9 cellular contexts compared by ENCODE assay signal in the genomic region with DNA sequence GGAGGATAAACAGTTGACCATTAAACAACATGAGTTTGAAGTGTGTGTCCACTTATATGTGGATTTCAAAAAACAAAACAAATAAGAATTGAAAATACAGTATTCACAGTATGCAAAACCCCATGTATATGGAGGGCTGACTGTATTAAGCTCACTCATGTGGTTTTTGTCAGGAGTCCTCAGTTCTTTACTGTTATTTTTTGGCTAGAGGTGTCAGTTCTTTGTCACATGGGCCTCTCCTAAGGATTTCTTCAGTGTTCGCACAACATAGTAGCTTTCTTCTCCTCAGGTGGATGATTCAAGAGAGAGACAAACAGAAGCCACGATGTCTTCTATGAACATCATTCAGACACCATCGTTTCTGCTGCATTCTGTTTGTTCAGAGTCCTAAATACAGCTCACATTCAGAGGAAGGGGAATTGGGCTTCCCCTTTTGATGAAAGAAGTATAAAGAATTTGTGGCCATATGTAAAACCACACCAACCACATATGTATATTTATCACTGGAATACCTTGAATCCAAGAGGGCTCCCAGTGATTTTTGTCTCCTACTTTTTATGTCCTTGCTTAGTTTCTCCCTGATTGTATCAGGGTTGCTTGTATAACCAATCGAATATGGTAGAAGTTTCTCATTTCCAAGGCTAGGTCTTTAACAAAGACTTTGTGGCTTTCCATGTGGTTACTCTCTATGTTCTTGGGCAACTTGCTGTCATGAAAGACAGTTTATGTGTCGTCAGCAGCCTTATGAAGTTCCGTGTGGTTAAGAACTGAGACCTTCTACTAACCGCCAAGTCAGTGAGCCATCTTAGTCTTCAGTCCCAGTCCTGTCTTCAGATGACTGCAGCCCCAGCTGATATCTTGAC. TPM values are rescaled to one million over a fixed set of nuclear protein-coding genes. Genes with fewer than 3 reads are reported as not detected.
DNase-seq lines count a peak whose midpoint lies in the region; FAIRE-seq and TF ChIP-seq lines count a peak whose summit lies in the region.
"Had no signal": no experiment of that assay in that cellular context is flagged by ENCODE, and none has a peak within 500 bp of the region (broad histone marks: within the 10 kb centered on the region; RNA-seq: fewer than 3 reads in every experiment).

No MANE protein-coding gene starts in this region.

- no peak overlapping the region for H3K4me3 Mint-ChIP-seq in H9

- peaks cover 0 to 6% (median 0%) of the 10 kb centered on the region in 3 donors for H3K36me3 ChIP-seq in tibial artery
- H3K36me3 ChIP-seq: heart right ventricle had no signal

- no peak overlapping the region for H2AFZ ChIP-seq in H9 (ENCODE audit: low read length)

- H4K91ac ChIP-seq in H9 (ENCODE audit: insufficient read length, low read depth, low read length): no peak overlapping the region

- no peak for TF ChIP-seq POLR2A in GM12892 (IDR thresholded peaks at IDR 0.05; ENCODE audit: low read depth, low read length)

- H3K27me3 ChIP-seq in H9 (ENCODE audit: insufficient read depth, low read length): no peaks in the 10 kb centered on the region
- no peaks in the 10 kb centered on the region for H3K27me3 ChIP-seq in tibial artery
- H3K27me3 ChIP-seq: heart right ventricle had no signal

- no peak overlapping the region for H3K4me2 ChIP-seq in H9 (ENCODE audit: insufficient read depth, insufficient read length, low read length)

- DNase-seq in GM12892 (ENCODE audit: insufficient read length) (peak; percentile 31), H9 (no peak), MV-4-11 (lab: John Stamatoyannopoulos, UW) (peak; percentile 99), tibial artery (no peak), foreskin melanocyte (no peak), NCI-H1436 treated with DMSO at 0.1 percent for 48 hours (lab: John Stamatoyannopoulos, UW) (no peak)
- peak; percentile 5 for DNase-seq in activated T-helper 9 cell treated with anti-CD3 and anti-CD28 coated beads, Interleukin-2, amount 50 U/mL, for 16 hours (ENCODE audit: low read depth)
- peak; percentile 21 to 36 (median 24) for DNase-seq in stimulated activated CD4-positive, alpha-beta T cell treated with anti-CD3 and anti-CD28 coated beads, TNF-alpha, amount 100 ng/mL, for 24 hours (ENCODE audit: low read depth in 3 of 3)
- DNase-seq: heart right ventricle had no signal

- no peak overlapping the region for H4K5ac ChIP-seq in H9 (ENCODE audit: insufficient read length, low read depth, low read length)

- no peak overlapping the region for H3T11ph ChIP-seq in H9 (ENCODE audit: low read length)

- TF ChIP-seq CTCF in H9 (conservative IDR thresholded peaks at IDR 0.05) (no peak), tibial artery (IDR thresholded peaks at IDR 0.05) (no peak)

- WGBS in H9 (ENCODE audit: extremely low coverage, insufficient read length, low lambda C conversion rate): no CpG with 5 or more reads among the region's 7 CpGs

- no peak overlapping the region for H2BK5ac ChIP-seq in H9 (ENCODE audit: insufficient read length, low read length)

- intact Hi-C loops in tibial artery (cut with DNase I; ENCODE audit: low total_unique reads): no loop called here

- no peaks in the 10 kb centered on the region for H4K20me1 ChIP-seq in H9 (ENCODE audit: control insufficient read depth, insufficient read depth, insufficient read length)

- no peaks in the 10 kb centered on the region for H3K9me3 ChIP-seq in H9 (ENCODE audit: control insufficient read depth, low read depth, low read length)
- no peaks in the 10 kb centered on the region for H3K9me3 ChIP-seq in tibial artery
- H3K9me3 ChIP-seq: heart right ventricle had no signal

- H3K4me1 ChIP-seq in H9 (ENCODE audit: insufficient read depth, low read length): no peaks in the 10 kb centered on the region
- H3K4me1 ChIP-seq in tibial artery: peaks cover 0 to 21% (median 7%) of the 10 kb centered on the region in 4 donors

- H2BK12ac ChIP-seq in H9 (ENCODE audit: insufficient read length, low read depth, low read length): no peak overlapping the region

- H3K4me3 ChIP-seq in tibial artery: no peak overlapping the region
- H3K4me3 ChIP-seq: heart right ventricle had no signal

- FAIRE-seq in GM12892 (lab: Jason Lieb, UNC): peak; percentile 85

- H3K23me2 ChIP-seq in H9 (ENCODE audit: insufficient read length, low read depth, low read length, poor library complexity, severe bottlenecking): no peaks in the 10 kb centered on the region

- H2BK15ac ChIP-seq in H9 (ENCODE audit: low read depth, low read length): no peak overlapping the region

- no peaks in the 10 kb centered on the region for H3K27me3 Mint-ChIP-seq in H9 (ENCODE audit: low read depth)

- H3K36me3 Mint-ChIP-seq in H9 (ENCODE audit: insufficient read depth in 1 of 3, low read depth in 3 of 3): no peaks in the 10 kb centered on the region; a peak in 1 of 7 replicates

- H2AK5ac ChIP-seq in H9 (ENCODE audit: insufficient read length, low read length): no peak overlapping the region

- no peak overlapping the region for H3K9ac ChIP-seq in H9 (ENCODE audit: extremely low read depth, insufficient read length, low read length)

- H3K4ac ChIP-seq in H9 (ENCODE audit: low read depth, low read length): no peak overlapping the region

- no peak overlapping the region for H3K18ac ChIP-seq in H9 (ENCODE audit: insufficient read length, low read depth, low read length)

- H3K4me1 Mint-ChIP-seq in H9: peaks cover 24 to 33% of the 10 kb centered on the region in 2 experiments

- no peak overlapping the region for H3K56ac ChIP-seq in H9 (ENCODE audit: insufficient read length, low read depth, low read length)

- H2BK20ac ChIP-seq in H9 (ENCODE audit: low read depth, low read length, poor library complexity, severe bottlenecking): no peak overlapping the region

- H3K79me1 ChIP-seq in H9 (ENCODE audit: insufficient read depth, low read depth, low read length, poor library complexity, severe bottlenecking): no peaks in the 10 kb centered on the region

- H2BK120ac ChIP-seq in H9 (ENCODE audit: low read depth, low read length, poor library complexity, severe bottlenecking): no peak overlapping the region

- no peak overlapping the region for H3K27ac ChIP-seq in H9 (ENCODE audit: insufficient read length, low read depth, low read length)
- no peak overlapping the region for H3K27ac ChIP-seq in tibial artery
- H3K27ac ChIP-seq: heart right ventricle had no signal

- no peaks in the 10 kb centered on the region for H3K9me3 Mint-ChIP-seq in H9

- peak overlapping the region; percentile 45 to 88 (median 55); a peak in 3 of 7 replicates for H3K27ac Mint-ChIP-seq in H9

- H3K79me2 ChIP-seq in H9 (ENCODE audit: insufficient read depth, low read length): peaks cover 4% of the 10 kb centered on the region; the same call in 1 of the 2 replicates

- no peak overlapping the region for H4K8ac ChIP-seq in H9 (replicated peaks; ENCODE audit: insufficient read length, low read depth, low read length)

- H3K23ac ChIP-seq in H9 (ENCODE audit: insufficient read length, low read depth, low read length): no peak overlapping the region

- H3K14ac ChIP-seq in H9 (ENCODE audit: insufficient read depth, low read length): no peak overlapping the region

RNA-seq across cellular contexts. Expression of a gene that starts 18.9 kb away (rescaled TPM):
- polyA plus RNA-seq in GM12892 (2012; ENCODE audit: missing spikeins): 57.2 TPM
- 43.1 and 47.4 TPM in 2 replicates for total RNA-seq in H9 (2021)

RNA-seq across cellular contexts. Expression of a gene that starts 29.3 kb away (rescaled TPM):
- not detected for polyA plus RNA-seq in GM12892 (2012; ENCODE audit: missing spikeins)
- 26.5 and 28.9 TPM in 2 replicates for total RNA-seq in H9 (2021)

Comparison
In these comparisons a context has a peak if more than half of its experiments do, and no peak if none do; other contexts are left out.
1. DNase-seq: peak in GM12892 (single experiment), MV-4-11 (single experiment), activated T-helper 9 cell treated with anti-CD3 and anti-CD28 coated beads, Interleukin-2, amount 50 U/mL, for 16 hours (single experiment) and stimulated activated CD4-positive, alpha-beta T cell treated with anti-CD3 and anti-CD28 coated beads, TNF-alpha, amount 100 ng/mL, for 24 hours (3 of 3); none in H9 (single experiment), tibial artery (0 of 2), foreskin melanocyte (single experiment) and NCI-H1436 treated with DMSO at 0.1 percent for 48 hours (single experiment).